ENCODE assay signal across 8 cellular contexts in the genomic region with DNA sequence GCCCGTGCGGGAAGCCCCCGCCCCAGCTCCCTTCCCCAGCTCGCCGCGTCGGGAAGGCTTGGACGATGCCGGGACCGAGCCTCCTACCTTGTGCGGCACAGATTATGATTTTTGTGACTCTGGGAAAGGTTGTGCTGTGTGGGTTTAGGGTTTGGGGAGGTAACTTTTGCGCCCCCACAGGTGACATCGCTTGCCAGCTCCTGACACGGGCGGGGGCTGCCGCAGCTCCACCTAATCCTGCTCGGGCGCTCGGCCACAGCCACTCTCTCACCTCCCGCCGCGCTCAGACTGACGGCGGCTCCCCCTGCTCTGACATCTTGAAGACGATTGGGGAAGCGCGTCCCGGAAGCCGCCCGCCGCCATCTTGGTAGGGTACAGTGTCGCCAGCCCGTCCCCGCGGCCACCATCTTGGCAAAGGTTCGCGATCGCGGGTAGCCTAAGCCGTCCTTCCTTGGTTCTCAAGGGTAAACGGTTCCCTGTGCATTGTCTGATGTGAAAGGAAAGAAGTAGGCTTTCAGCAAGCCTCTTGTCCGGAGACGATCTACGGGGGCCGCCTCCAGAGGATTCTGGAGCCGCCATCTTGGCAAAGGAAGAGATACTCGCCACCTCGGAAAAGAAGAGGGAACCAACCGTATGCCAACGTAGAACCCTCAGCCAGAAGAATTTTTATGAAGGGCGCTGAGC. TPM values are rescaled to one million over a fixed set of nuclear protein-coding genes. Genes with fewer than 3 reads are reported as not detected.
DNase-seq lines count a peak whose midpoint lies in the region; ATAC-seq and TF ChIP-seq lines count a peak whose summit lies in the region.

No MANE protein-coding gene starts in this region.

- CTCF ChIA-PET in PC-9 (lab: Charles Lee), result interaction anchor here (0.6 to 1.1 kb wide), 4 partner anchors 8 to 552 kb away, joined by 3 to 4 read pairs (median 4); no protein-coding TSS in a partner anchor

- peaks cover 0 to 8% (median 0%) of the 10 kb centered on the region in 9 donors for H3K9me3 Mint-ChIP-seq in naive thymus-derived CD8-positive, alpha-beta T cell
- H3K9me3 Mint-ChIP-seq in stimulated activated naive B cell treated with anti-CD40 and anti-IgM and Interleukin-4, amounts not matched to agents 10 μg/mL and 1 μg/mL and 100 μg/mL, for 72 hours, result no peaks in the 10 kb centered on the region

- H3K4me2 ChIP-seq in PC-9 (peak overlapping the region; percentile 96), fibroblast of lung (ENCODE audit: extremely low read depth, insufficient read depth, low read length) (peak overlapping the region; percentile 95)

- peak overlapping the region; percentile 98 to 99 (median 99) for H3K27ac Mint-ChIP-seq in naive thymus-derived CD8-positive, alpha-beta T cell
- H3K27ac Mint-ChIP-seq in stimulated activated naive B cell treated with anti-CD40 and anti-IgM and Interleukin-4, amounts not matched to agents 10 μg/mL and 1 μg/mL and 100 μg/mL, for 72 hours, result peak overlapping the region; percentile 100

- H3K27me3 Mint-ChIP-seq in naive thymus-derived CD8-positive, alpha-beta T cell, result no peaks in the 10 kb centered on the region
- H3K27me3 Mint-ChIP-seq in stimulated activated naive B cell treated with anti-CD40 and anti-IgM and Interleukin-4, amounts not matched to agents 10 μg/mL and 1 μg/mL and 100 μg/mL, for 72 hours, result no peaks in the 10 kb centered on the region

- peaks cover 6% of the 10 kb centered on the region; the same call in 1 of the 2 replicates for H3K9me2 ChIP-seq in PC-9 (ENCODE audit: insufficient read depth)

- peaks cover 42% of the 10 kb centered on the region for H3K27me3 ChIP-seq in HUES64 (ENCODE audit: insufficient read depth, low read length)
- H3K27me3 ChIP-seq in PC-9 (ENCODE audit: insufficient read depth, low read depth), result no peaks in the 10 kb centered on the region
- no peaks in the 10 kb centered on the region for H3K27me3 ChIP-seq in fibroblast of lung (ENCODE audit: control insufficient read depth, insufficient read depth, low read length)

- H2AFZ ChIP-seq in PC-9 (peak overlapping the region; percentile 100), fibroblast of lung (ENCODE audit: low read length) (peak overlapping the region; percentile 98)

- H4K20me1 ChIP-seq in PC-9 (ENCODE audit: insufficient read depth) (peaks cover 8% of the 10 kb centered on the region; the same call in 1 of the 2 replicates), fibroblast of lung (ENCODE audit: control insufficient read depth, extremely low read depth, insufficient read depth, low read length) (no peaks in the 10 kb centered on the region)

- intact Hi-C loops in PC-9 (cut with micrococcal nuclease; ENCODE audit: unreplicated experiment), result loop anchor here (1.0 to 10.0 kb wide), 8 partner anchors 87 to 770 kb away; partner anchors contain the start of genes KCTD16 and YIPF5

- WGBS in HUES64, result 2% methylated on average over 51 of the region's 51 CpGs

- DNase-seq in COLO829 (ENCODE audit: low spot score), result peak; percentile 5
- peak; percentile 69 to 79 for DNase-seq in PC-9
- peak; percentile 81 for DNase-seq in activated T-helper 1 cell treated with Interleukin-2 at 50 U/mL for 16 hours (ENCODE audit: low read depth)
- peak; percentile 80 to 82 for DNase-seq in fibroblast of lung (ENCODE audit: low read depth in 2 of 2)
- peak; percentile 85 to 96 (median 88) for DNase-seq in naive thymus-derived CD8-positive, alpha-beta T cell
- DNase-seq in stimulated activated naive B cell treated with anti-CD40 and anti-IgM and Interleukin-4, amounts not matched to agents 10 μg/mL and 1 μg/mL and 100 μg/mL, for 72 hours, result peak; percentile 87

- POLR2A ChIA-PET in PC-9 (lab: Charles Lee; ENCODE audit: unreplicated experiment), result interaction anchor here (0.7 to 1.0 kb wide), 2 partner anchors 102 to 325 kb away, joined by 3 read pairs; no protein-coding TSS in a partner anchor
- POLR2A ChIA-PET in naive thymus-derived CD8-positive, alpha-beta T cell (lab: Charles Lee), result interaction anchor here (0.9 to 3.4 kb wide), 15 partner anchors 9 to 784 kb away, joined by 3 to 190 read pairs (median 7); partner anchors contain the start of genes KCTD16 and YIPF5

- H3K4me1 Mint-ChIP-seq in naive thymus-derived CD8-positive, alpha-beta T cell, result peaks cover 15 to 29% (median 27%) of the 10 kb centered on the region in 4 donors
- peaks cover 18 to 34% of the 10 kb centered on the region in 2 donors for H3K4me1 Mint-ChIP-seq in stimulated activated naive B cell treated with anti-CD40 and anti-IgM and Interleukin-4, amounts not matched to agents 10 μg/mL and 1 μg/mL and 100 μg/mL, for 72 hours

- H3K36me3 Mint-ChIP-seq in naive thymus-derived CD8-positive, alpha-beta T cell, result peaks cover 0 to 10% (median 7%) of the 10 kb centered on the region in 3 donors
- peaks cover 4 to 11% of the 10 kb centered on the region in 2 donors for H3K36me3 Mint-ChIP-seq in stimulated activated naive B cell treated with anti-CD40 and anti-IgM and Interleukin-4, amounts not matched to agents 10 μg/mL and 1 μg/mL and 100 μg/mL, for 72 hours

- H3K27ac ChIP-seq in HUES64 (ENCODE audit: low read depth, low read length) (peak overlapping the region; percentile 96), PC-9 (peak overlapping the region; percentile 94), fibroblast of lung (ENCODE audit: insufficient read depth, low read length) (peak overlapping the region; percentile 97)

- H3K4me1 ChIP-seq in HUES64 (ENCODE audit: insufficient read depth, low read length) (peaks cover 21% of the 10 kb centered on the region), PC-9 (replicated peaks; ENCODE audit: insufficient read depth) (peaks cover 20% of the 10 kb centered on the region), fibroblast of lung (ENCODE audit: control insufficient read depth, extremely low read depth, insufficient read depth, low read length) (no peaks in the 10 kb centered on the region)

- H3K9me3 ChIP-seq in HUES64 (ENCODE audit: insufficient read depth, low read depth, low read length) (no peaks in the 10 kb centered on the region), PC-9 (ENCODE audit: insufficient read depth, low read depth) (peaks cover 4% of the 10 kb centered on the region; the same call in 1 of the 2 replicates), fibroblast of lung (ENCODE audit: control insufficient read depth, insufficient read depth, low read depth, low read length) (no peaks in the 10 kb centered on the region)

- H3F3A ChIP-seq in PC-9 (ENCODE audit: insufficient read depth, low read depth), result peaks cover 10% of the 10 kb centered on the region; the same call in 1 of the 2 replicates

- H3K4me3 ChIP-seq in HUES64 (ENCODE audit: low read length) (peak overlapping the region; percentile 93), PC-9 (peak overlapping the region; percentile 89), fibroblast of lung (replicated peaks in 1 of 4; ENCODE audit: control extremely low read depth in 1 of 4, insufficient read depth in 1 of 4, low read depth in 3 of 4, low read length in 4 of 4) (peak overlapping the region; percentile 57 to 100 (median 66))

- ATAC-seq in GM21381 (IDR thresholded peaks at IDR 0.05; ENCODE audit: unreplicated experiment), result peak; percentile 30
- peak; percentile 43 to 50 for ATAC-seq in naive thymus-derived CD8-positive, alpha-beta T cell
- peak; percentile 48 for ATAC-seq in stimulated activated naive B cell treated with anti-CD40 and anti-IgM and Interleukin-4, amounts not matched to agents 10 μg/mL and 1 μg/mL and 100 μg/mL, for 72 hours (replicated peaks)

- peak; percentile 25; the same call in 1 of the 2 replicates for TF ChIP-seq CTCF in PC-9 (conservative IDR thresholded peaks at IDR 0.05)
- TF ChIP-seq CTCF in fibroblast of lung (conservative IDR thresholded peaks at IDR 0.05 in 1 of 2, IDR thresholded peaks at IDR 0.05 in 1 of 2; ENCODE audit: low read depth in 1 of 2, low read length in 2 of 2), result peak; percentile 11 to 18

- H3K9ac ChIP-seq in HUES64 (ENCODE audit: low read depth, low read length) (peak overlapping the region; percentile 90), fibroblast of lung (ENCODE audit: insufficient read depth, low read length) (peak overlapping the region; percentile 89)

- peak overlapping the region; percentile 91 to 98 (median 96) for H3K4me3 Mint-ChIP-seq in naive thymus-derived CD8-positive, alpha-beta T cell
- H3K4me3 Mint-ChIP-seq in stimulated activated naive B cell treated with anti-CD40 and anti-IgM and Interleukin-4, amounts not matched to agents 10 μg/mL and 1 μg/mL and 100 μg/mL, for 72 hours, result peak overlapping the region; percentile 84 to 89

- H3K36me3 ChIP-seq in HUES64 (ENCODE audit: insufficient read depth, low read length) (no peaks in the 10 kb centered on the region), PC-9 (ENCODE audit: low read depth) (no peaks in the 10 kb centered on the region), fibroblast of lung (ENCODE audit: control insufficient read depth, insufficient read depth, low read length) (no peaks in the 10 kb centered on the region)

- TSS peak; percentile 90 for BruUV-seq in PC-9 (replicated peaks; lab: Mats Ljungman, UMichigan)

- H3K79me2 ChIP-seq in PC-9 (ENCODE audit: low read depth) (peaks cover 26% of the 10 kb centered on the region), fibroblast of lung (ENCODE audit: control insufficient read depth, insufficient read depth, low read length) (peaks cover 33% of the 10 kb centered on the region)

RNA-seq across cellular contexts. Expression of gene NR3C1, which starts 1.7 kb away (rescaled TPM):
- polyA plus RNA-seq in HUES64 (2013, experiment 1 of 2), result 4.8 TPM
- 2.9 TPM for polyA plus RNA-seq in HUES64 (2013, experiment 2 of 2)
- total RNA-seq in PC-9 (2021) (48.8 and 52.8 TPM in 2 replicates), fibroblast of lung (101 and 126 TPM in 2 replicates)
- 59.4 and 85.3 TPM in 2 replicates for polyA plus RNA-seq in fibroblast of lung
- polyA plus RNA-seq in fibroblast of lung (2012), result 44.1 and 58.5 TPM in 2 replicates
- polyA minus RNA-seq in fibroblast of lung (ENCODE audit: low replicate concordance), result 30.0 and 37.2 TPM in 2 replicates
- total RNA-seq in naive thymus-derived CD8-positive, alpha-beta T cell, result 100 to 1,000 TPM; 131 to 133 TPM
- 10 to 100 TPM; 60.2 to 83.9 (median 67.1) TPM for polyA plus RNA-seq in naive thymus-derived CD8-positive, alpha-beta T cell

Comparison
In these comparisons a context has a peak if more than half of its experiments do, and no peak if none do; other contexts are left out.
1. Peak in every context shown above with its lines: DNase-seq, ATAC-seq, H3K4me3 ChIP-seq and H3K27ac ChIP-seq.
2. DNase-seq: peak in every context shown above with its lines; median percentile 88 in naive thymus-derived CD8-positive, alpha-beta T cell; 87 in stimulated activated naive B cell treated with anti-CD40 and anti-IgM and Interleukin-4, amounts not matched to agents 10 μg/mL and 1 μg/mL and 100 μg/mL, for 72 hours; 81 in activated T-helper 1 cell treated with Interleukin-2 at 50 U/mL for 16 hours; 81 in fibroblast of lung; 74 in PC-9; 5 in COLO829.